ENCODE assay signal across 23 cellular contexts in the genomic region with DNA sequence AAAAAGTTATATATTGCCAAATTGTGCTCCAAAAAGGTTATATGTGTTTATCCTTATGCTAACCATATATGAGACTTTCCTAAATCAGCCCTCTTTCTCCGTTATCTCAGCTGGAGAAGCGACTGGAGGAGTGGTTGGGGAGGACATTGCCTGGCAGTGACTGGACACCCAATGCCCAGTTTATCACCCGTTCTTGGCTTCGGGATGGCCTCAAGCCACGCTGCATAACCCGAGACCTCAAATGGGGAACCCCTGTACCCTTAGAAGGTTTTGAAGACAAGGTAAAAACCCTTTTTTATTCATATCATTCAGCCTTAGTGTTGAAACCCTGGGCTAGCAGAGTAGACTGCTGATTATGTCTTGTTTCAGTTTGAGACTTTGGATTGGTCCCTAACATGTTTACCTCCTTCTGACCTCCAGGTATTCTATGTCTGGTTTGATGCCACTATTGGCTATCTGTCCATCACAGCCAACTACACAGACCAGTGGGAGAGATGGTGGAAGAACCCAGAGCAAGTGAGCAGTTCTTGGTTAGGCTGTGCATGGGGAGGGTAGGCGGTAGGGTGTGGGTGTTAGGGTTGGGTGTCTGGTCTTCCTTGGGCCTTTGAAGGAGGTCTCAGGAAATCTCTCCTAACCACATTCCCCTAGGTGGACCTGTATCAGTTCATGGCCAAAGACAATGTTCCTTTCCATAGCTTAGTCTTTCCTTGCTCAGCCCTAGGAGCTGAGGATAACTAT. TPM values are rescaled to one million over a fixed set of nuclear protein-coding genes. Genes with fewer than 3 reads are reported as not detected.
A peak's percentile ranks its signal among the peaks of the same experiment; 100 is the strongest.
DNase-seq lines count a peak whose midpoint lies in the region; ATAC-seq, FAIRE-seq and TF ChIP-seq lines count a peak whose summit lies in the region.
"Had no signal": no experiment of that assay in that cellular context is flagged by ENCODE, and none has a peak within 500 bp of the region (broad histone marks: within the 10 kb centered on the region; RNA-seq: fewer than 3 reads in every experiment).

No MANE protein-coding gene starts in this region.

- peaks cover 71% of the 10 kb centered on the region for H3K36me3 Mint-ChIP-seq in activated CD4-positive, alpha-beta T cell treated with anti-CD3 and anti-CD28 coated beads, Interleukin-2, amount 10 ng/mL, durations not matched to agents 24 days and 14 days (ENCODE audit: low read depth)
- H3K36me3 Mint-ChIP-seq in nephron progenitor cell (ENCODE audit: low read depth), result peaks cover 76% of the 10 kb centered on the region

- no peak for FAIRE-seq in K562 (lab: Jason Lieb, UNC)
- FAIRE-seq: A204.1, urothelium cell line had no signal

- no peak for TF ChIP-seq POLR2A in K562 (conservative IDR thresholded peaks at IDR 0.05)

- H4K20me1 ChIP-seq in K562 (replicated peaks; ENCODE audit: control insufficient read depth, insufficient read depth, low read length), result peaks cover 18% of the 10 kb centered on the region

- H3K36me3 ChIP-seq in K562 (ENCODE audit: control insufficient read depth, insufficient read depth, low read length), result peaks cover 71% of the 10 kb centered on the region

- H3K4me3 Mint-ChIP-seq in activated CD4-positive, alpha-beta T cell treated with anti-CD3 and anti-CD28 coated beads, Interleukin-2, amount 10 ng/mL, durations not matched to agents 24 days and 14 days, result no peak overlapping the region
- H3K4me3 Mint-ChIP-seq in nephron progenitor cell, result no peak overlapping the region

- TF ChIP-seq RAD21 in K562 (CRISPR knock-in tag; conservative IDR thresholded peaks at IDR 0.05 in 1 of 2, IDR thresholded peaks at IDR 0.05 in 1 of 2), result no peak

- CTCF ChIA-PET in RWPE1 (lab: Yijun Ruan, JAX) (interaction anchor here (0.7 kb wide), 1 partner anchor 20 kb away, joined by 3 read pairs; no protein-coding TSS in a partner anchor), K562 (lab: Yijun Ruan, JAX; ENCODE audit: low intra/inter-chr PET ratio) (no interaction called here)

- DNase-seq in activated CD4-positive, alpha-beta T cell treated with anti-CD3 and anti-CD28 coated beads, Interleukin-2, amount 10 ng/mL, durations not matched to agents 24 days and 14 days, result no peak
- DNase-seq in activated CD4-positive, alpha-beta T cell treated with anti-CD3 and anti-CD28 coated beads for 1 hour, result no peak
- no peak for DNase-seq in RWPE1 (ENCODE audit: low spot score)
- no peak for DNase-seq in K562 (ENCODE audit: extremely low read depth in 1 of 4, low spot score in 3 of 4)
- no peak for DNase-seq in nephron progenitor cell
- DNase-seq in NCI-H526 treated with DMSO at 0.1 percent for 48 hours (lab: John Stamatoyannopoulos, UW), result no peak
- DNase-seq in activated CD8-positive, alpha-beta memory T cell treated with anti-CD3 and anti-CD28 coated beads, Interleukin-2, amount 50 U/mL, for 48 hours, result no peak
- DNase-seq in NCI-H146 (lab: John Stamatoyannopoulos, UW), result no peak
- DNase-seq: activated CD4-positive, alpha-beta T cell treated with anti-CD3 and anti-CD28 coated beads for 48 hours; DMS53; GF-D8; heart left ventricle; NCI-H1048; NCI-H2107; NCI-H524; nucleus accumbens; retina; stimulated activated CD4-positive, alpha-beta T cell treated with anti-CD3 and anti-CD28 coated beads, Interleukin-4, amount 100 ng/mL, for 4 hours; substantia nigra had no signal

- no peaks in the 10 kb centered on the region for H3K9me3 Mint-ChIP-seq in activated CD4-positive, alpha-beta T cell treated with anti-CD3 and anti-CD28 coated beads, Interleukin-2, amount 10 ng/mL, durations not matched to agents 24 days and 14 days
- H3K9me3 Mint-ChIP-seq in nephron progenitor cell, result peaks cover 19% of the 10 kb centered on the region

- H3K9me1 ChIP-seq in K562 (ENCODE audit: control insufficient read depth, insufficient read depth, low read length), result peaks cover under 1% of the 10 kb centered on the region

- H3K4me1 Mint-ChIP-seq in activated CD4-positive, alpha-beta T cell treated with anti-CD3 and anti-CD28 coated beads, Interleukin-2, amount 10 ng/mL, durations not matched to agents 24 days and 14 days, result peaks cover 7% of the 10 kb centered on the region
- no peaks in the 10 kb centered on the region for H3K4me1 Mint-ChIP-seq in nephron progenitor cell

- no peak overlapping the region for H2AFZ ChIP-seq in K562 (ENCODE audit: low read depth, low read length)

- H3K4me1 ChIP-seq in K562 (replicated peaks in 1 of 2; ENCODE audit: control insufficient read depth in 2 of 2, insufficient read depth in 2 of 2, low read length in 2 of 2), result peaks cover 0 to 2% of the 10 kb centered on the region in 2 experiments; a peak in 3 of 5 replicates

- peaks cover 5% of the 10 kb centered on the region; the same call in 2 of the 3 replicates for H3K79me2 ChIP-seq in K562 (ENCODE audit: control insufficient read depth, insufficient read depth, low read length)

- no peak overlapping the region for H3K4me3 ChIP-seq in K562
- H3K4me3 ChIP-seq: coronary artery, heart left ventricle had no signal

- peak overlapping the region; percentile 26 for H3K27ac Mint-ChIP-seq in activated CD4-positive, alpha-beta T cell treated with anti-CD3 and anti-CD28 coated beads, Interleukin-2, amount 10 ng/mL, durations not matched to agents 24 days and 14 days
- peak overlapping the region; percentile 49 for H3K27ac Mint-ChIP-seq in nephron progenitor cell

- BruUV-seq in K562 (replicated peaks; lab: Mats Ljungman, UMichigan), result no TSS peak

- no peaks in the 10 kb centered on the region for H3K27me3 Mint-ChIP-seq in activated CD4-positive, alpha-beta T cell treated with anti-CD3 and anti-CD28 coated beads, Interleukin-2, amount 10 ng/mL, durations not matched to agents 24 days and 14 days
- H3K27me3 Mint-ChIP-seq in nephron progenitor cell (ENCODE audit: low read depth, poor library complexity), result no peaks in the 10 kb centered on the region

- TF ChIP-seq CTCF in RWPE1 (conservative IDR thresholded peaks at IDR 0.05; ENCODE audit: low read depth) (no peak), K562 (IDR thresholded peaks at IDR 0.05 in 2 of 3, conservative IDR thresholded peaks at IDR 0.05 in 1 of 3; ENCODE audit: insufficient read depth in 2 of 3, low read depth in 1 of 3, low read length in 3 of 3) (no peak), nephron progenitor cell (IDR thresholded peaks at IDR 0.05) (no peak)

- WGBS in K562 (ENCODE audit: insufficient coverage, low coverage, missing lambda C conversion rate), result 98% methylated on average over 7 of the region's 7 CpGs

- H3K27ac ChIP-seq in RWPE1 (peak overlapping the region; percentile 61; the same call in 1 of the 2 replicates), K562 (ENCODE audit: extremely low read depth, low read depth, low read length) (no peak overlapping the region; the same call in 2 of the 3 replicates)
- H3K27ac ChIP-seq: C4-2B, coronary artery, heart left ventricle had no signal

- no peaks in the 10 kb centered on the region for H3K27me3 ChIP-seq in K562 (ENCODE audit: control insufficient read depth in 2 of 2, insufficient read depth in 2 of 2, low read length in 2 of 2)
- H3K27me3 ChIP-seq: heart left ventricle had no signal

- H3K9me3 ChIP-seq in K562 (replicated peaks; ENCODE audit: control insufficient read depth, insufficient read depth, low read depth, low read length), result no peaks in the 10 kb centered on the region
- H3K9me3 ChIP-seq: heart left ventricle had no signal

- intact Hi-C loops in activated CD4-positive, alpha-beta T cell treated with anti-CD3 and anti-CD28 coated beads, Interleukin-2, amount 10 ng/mL, durations not matched to agents 24 days and 14 days (cut with micrococcal nuclease), result no loop called here
- intact Hi-C loops in K562 (cut with micrococcal nuclease), result no loop called here

- no peak overlapping the region for H3K4me2 ChIP-seq in K562 (ENCODE audit: insufficient read depth, low read length)

- in situ Hi-C loops in K562 (cut with MboI), result no loop called here

- no peak for TF ChIP-seq EP300 in K562 (IDR thresholded peaks at IDR 0.05; ENCODE audit: low read length)

- POLR2A ChIA-PET in RWPE1 (lab: Yijun Ruan, JAX; ENCODE audit: low non-redundant PET) (no interaction called here), K562 (lab: Yijun Ruan, JAX) (interaction anchor here (0.7 to 10.1 kb wide), 6 partner anchors 8 to 53 kb away, joined by 3 to 184 read pairs (median 3); partner anchors contain the start of genes DCTN2 and DDIT3)

- no peak overlapping the region for H3K9ac ChIP-seq in K562 (ENCODE audit: insufficient read depth in 1 of 2, low read depth in 2 of 2, low read length in 2 of 2)

- no peak for ATAC-seq in K562

RNA-seq across cellular contexts. Expression of gene DDIT3, which starts 8.6 kb away (rescaled TPM):
- 15.3 and 16.7 TPM in 2 replicates for total RNA-seq in activated CD4-positive, alpha-beta T cell treated with anti-CD3 and anti-CD28 coated beads, Interleukin-2, amount 10 ng/mL, durations not matched to agents 24 days and 14 days
- total RNA-seq in K562 (2011; cell fraction: chromatin; rRNA removed; ENCODE audit: low replicate concordance), result 172 and 185 TPM in 2 replicates
- 119 and 124 TPM in 2 replicates for total RNA-seq in K562 (2011; cell fraction: nucleolus; rRNA removed)
- total RNA-seq in K562 (2011; cell fraction: nucleoplasm; rRNA removed), result 106 and 127 TPM in 2 replicates
- total RNA-seq in K562 (2014; rRNA removed), result 68.2 and 89.9 TPM in 2 replicates
- 89.6 and 104 TPM in 2 replicates for total RNA-seq in K562 (2014; rRNA removed; fragmentation: Illumina TruSeq; extraction: Trizol)
- 53.7 and 59.1 TPM in 2 replicates for total RNA-seq in K562 (2015; rRNA removed; fragmentation: Illumina TruSeq; extraction: Trizol)
- total RNA-seq in K562 (2021), result 56.8 and 61.8 TPM in 2 replicates
- polyA plus RNA-seq in K562 (2011; rRNA removed), result 99.0 and 118 TPM in 2 replicates
- polyA plus RNA-seq in K562 (2011; cell fraction: cytosol; rRNA removed), result 29.5 and 56.7 TPM in 2 replicates
- 133 and 186 TPM in 2 replicates for polyA plus RNA-seq in K562 (2011; cell fraction: nucleus; rRNA removed)
- polyA plus RNA-seq in K562 (2012), result 99.5 and 353 TPM in 2 replicates
- polyA plus RNA-seq in K562 (2014; fragmentation: Illumina TruSeq; extraction: Trizol), result 83.9 and 103 TPM in 2 replicates
- polyA plus RNA-seq in K562 (2014; fragmentation: Nextera tagmentation; extraction: Ambion mirVana), result 100 to 1,000 TPM; 254 to 272 TPM
- polyA plus RNA-seq in K562 (2014; rRNA removed), result 87.2 and 127 TPM in 2 replicates
- polyA minus RNA-seq in K562 (2011; rRNA and poly(A)+ RNA removed), result 37.2 and 59.6 TPM in 2 replicates
- polyA minus RNA-seq in K562 (2011; cell fraction: cytosol; rRNA and poly(A)+ RNA removed), result 22.3 and 23.0 TPM in 2 replicates
- 25.7 and 57.9 TPM in 2 replicates for polyA minus RNA-seq in K562 (2011; cell fraction: nucleus; rRNA and poly(A)+ RNA removed)

RNA-seq across cellular contexts. Expression of gene MBD6, which starts 10.9 kb away (rescaled TPM):
- 67.5 and 67.8 TPM in 2 replicates for total RNA-seq in activated CD4-positive, alpha-beta T cell treated with anti-CD3 and anti-CD28 coated beads, Interleukin-2, amount 10 ng/mL, durations not matched to agents 24 days and 14 days
- total RNA-seq in K562 (2011; cell fraction: chromatin; rRNA removed; ENCODE audit: low replicate concordance), result 77.3 and 118 TPM in 2 replicates
- total RNA-seq in K562 (2011; cell fraction: nucleolus; rRNA removed), result 43.2 and 44.7 TPM in 2 replicates
- 49.3 and 57.0 TPM in 2 replicates for total RNA-seq in K562 (2011; cell fraction: nucleoplasm; rRNA removed)
- total RNA-seq in K562 (2014; rRNA removed) (4.7 and 6.3 TPM in 2 replicates), K562 (2014; rRNA removed; fragmentation: Illumina TruSeq; extraction: Trizol) (2.7 and 3.8 TPM in 2 replicates), K562 (2015; rRNA removed; fragmentation: Illumina TruSeq; extraction: Trizol) (3.6 and 6.1 TPM in 2 replicates), K562 (2021) (46.6 and 54.8 TPM in 2 replicates)
- polyA plus RNA-seq in K562 (2011; rRNA removed) (2.0 and 6.8 TPM in 2 replicates), K562 (2014; fragmentation: Illumina TruSeq; extraction: Trizol) (14.1 and 20.3 TPM in 2 replicates), K562 (2014; fragmentation: Nextera tagmentation; extraction: Ambion mirVana) (1 to 10 TPM; 2.6 to 2.9 TPM), K562 (2014; rRNA removed) (12.2 and 19.8 TPM in 2 replicates)
- 1.1 and 1.4 TPM in 2 replicates for polyA plus RNA-seq in K562 (2011; cell fraction: cytosol; rRNA removed)
- 25.0 and 38.2 TPM in 2 replicates for polyA plus RNA-seq in K562 (2011; cell fraction: nucleus; rRNA removed)
- 21.1 and 37.7 TPM in 2 replicates for polyA plus RNA-seq in K562 (2012)
- polyA minus RNA-seq in K562 (2011; rRNA and poly(A)+ RNA removed), result 1.7 and 4.1 TPM in 2 replicates
- polyA minus RNA-seq in K562 (2011; cell fraction: cytosol; rRNA and poly(A)+ RNA removed), result 5.2 and 13.3 TPM in 2 replicates
- polyA minus RNA-seq in K562 (2011; cell fraction: nucleus; rRNA and poly(A)+ RNA removed), result 15.5 and 20.1 TPM in 2 replicates

RNA-seq across cellular contexts. Expression of gene MARS1, which starts 23.9 kb away (rescaled TPM):
- total RNA-seq in activated CD4-positive, alpha-beta T cell treated with anti-CD3 and anti-CD28 coated beads, Interleukin-2, amount 10 ng/mL, durations not matched to agents 24 days and 14 days, result 307 and 316 TPM in 2 replicates
- 823 and 1,075 TPM in 2 replicates for total RNA-seq in K562 (2011; cell fraction: chromatin; rRNA removed; ENCODE audit: low replicate concordance)
- 517 and 536 TPM in 2 replicates for total RNA-seq in K562 (2011; cell fraction: nucleolus; rRNA removed)
- total RNA-seq in K562 (2011; cell fraction: nucleoplasm; rRNA removed), result 605 and 612 TPM in 2 replicates
- total RNA-seq in K562 (2014; rRNA removed) (231 and 232 TPM in 2 replicates), K562 (2014; rRNA removed; fragmentation: Illumina TruSeq; extraction: Trizol) (220 and 245 TPM in 2 replicates), K562 (2015; rRNA removed; fragmentation: Illumina TruSeq; extraction: Trizol) (158 and 169 TPM in 2 replicates), K562 (2021) (339 and 382 TPM in 2 replicates)
- polyA plus RNA-seq in K562 (2011; rRNA removed) (145 and 271 TPM in 2 replicates), K562 (2014; fragmentation: Illumina TruSeq; extraction: Trizol) (298 and 362 TPM in 2 replicates), K562 (2014; fragmentation: Nextera tagmentation; extraction: Ambion mirVana) (100 to 1,000 TPM; 117 to 168 TPM), K562 (2014; rRNA removed) (221 and 229 TPM in 2 replicates)
- 137 and 183 TPM in 2 replicates for polyA plus RNA-seq in K562 (2011; cell fraction: cytosol; rRNA removed)
- 838 and 1,308 TPM in 2 replicates for polyA plus RNA-seq in K562 (2011; cell fraction: nucleus; rRNA removed)
- 210 and 555 TPM in 2 replicates for polyA plus RNA-seq in K562 (2012)
- polyA minus RNA-seq in K562 (2011; rRNA and poly(A)+ RNA removed), result 171 and 257 TPM in 2 replicates
- 105 and 116 TPM in 2 replicates for polyA minus RNA-seq in K562 (2011; cell fraction: cytosol; rRNA and poly(A)+ RNA removed)
- polyA minus RNA-seq in K562 (2011; cell fraction: nucleus; rRNA and poly(A)+ RNA removed), result 226 and 398 TPM in 2 replicates

RNA-seq across cellular contexts. Expression of gene ARHGAP9, which starts 32.1 kb away (rescaled TPM):
- 102 and 103 TPM in 2 replicates for total RNA-seq in activated CD4-positive, alpha-beta T cell treated with anti-CD3 and anti-CD28 coated beads, Interleukin-2, amount 10 ng/mL, durations not matched to agents 24 days and 14 days
- total RNA-seq in K562 (2011; cell fraction: chromatin; rRNA removed; ENCODE audit: low replicate concordance), result 8.4 and 15.8 TPM in 2 replicates
- 5.3 and 7.2 TPM in 2 replicates for total RNA-seq in K562 (2011; cell fraction: nucleolus; rRNA removed)
- 7.3 and 8.5 TPM in 2 replicates for total RNA-seq in K562 (2011; cell fraction: nucleoplasm; rRNA removed)
- total RNA-seq in K562 (2014; rRNA removed) (3.8 and 4.6 TPM in 2 replicates), K562 (2014; rRNA removed; fragmentation: Illumina TruSeq; extraction: Trizol) (3.1 and 4.2 TPM in 2 replicates), K562 (2015; rRNA removed; fragmentation: Illumina TruSeq; extraction: Trizol) (5.1 and 5.8 TPM in 2 replicates), K562 (2021) (5.9 and 6.0 TPM in 2 replicates)
- polyA plus RNA-seq in K562 (2011; rRNA removed) (6.5 and 22.7 TPM in 2 replicates), K562 (2014; fragmentation: Illumina TruSeq; extraction: Trizol) (5.4 and 6.5 TPM in 2 replicates), K562 (2014; fragmentation: Nextera tagmentation; extraction: Ambion mirVana) (1 to 10 TPM; 1.5 to 2.0 TPM), K562 (2014; rRNA removed) (3.3 and 10.2 TPM in 2 replicates)
- polyA plus RNA-seq in K562 (2011; cell fraction: cytosol; rRNA removed), result 7.6 and 14.0 TPM in 2 replicates
- 53.3 and 109 TPM in 2 replicates for polyA plus RNA-seq in K562 (2011; cell fraction: nucleus; rRNA removed)
- 5.2 and 15.6 TPM in 2 replicates for polyA plus RNA-seq in K562 (2012)
- polyA minus RNA-seq in K562 (2011; rRNA and poly(A)+ RNA removed), result 2.8 and 7.2 TPM in 2 replicates
- polyA minus RNA-seq in K562 (2011; cell fraction: cytosol; rRNA and poly(A)+ RNA removed), result 1.5 and 8.5 TPM in 2 replicates
- 4.3 and 13.0 TPM in 2 replicates for polyA minus RNA-seq in K562 (2011; cell fraction: nucleus; rRNA and poly(A)+ RNA removed)

RNA-seq across cellular contexts. Expression of gene DCTN2, which starts 35.2 kb away (rescaled TPM):
- total RNA-seq in activated CD4-positive, alpha-beta T cell treated with anti-CD3 and anti-CD28 coated beads, Interleukin-2, amount 10 ng/mL, durations not matched to agents 24 days and 14 days, result 78.9 and 80.9 TPM in 2 replicates
- 253 and 274 TPM in 2 replicates for total RNA-seq in K562 (2011; cell fraction: chromatin; rRNA removed; ENCODE audit: low replicate concordance)
- 125 and 135 TPM in 2 replicates for total RNA-seq in K562 (2011; cell fraction: nucleolus; rRNA removed)
- total RNA-seq in K562 (2011; cell fraction: nucleoplasm; rRNA removed), result 180 and 202 TPM in 2 replicates
- 128 and 135 TPM in 2 replicates for total RNA-seq in K562 (2014; rRNA removed)
- 114 and 115 TPM in 2 replicates for total RNA-seq in K562 (2014; rRNA removed; fragmentation: Illumina TruSeq; extraction: Trizol)
- total RNA-seq in K562 (2015; rRNA removed; fragmentation: Illumina TruSeq; extraction: Trizol), result 122 and 151 TPM in 2 replicates
- total RNA-seq in K562 (2021), result 119 and 129 TPM in 2 replicates
- polyA plus RNA-seq in K562 (2011; rRNA removed), result 137 and 161 TPM in 2 replicates
- polyA plus RNA-seq in K562 (2011; cell fraction: cytosol; rRNA removed), result 125 and 134 TPM in 2 replicates
- polyA plus RNA-seq in K562 (2011; cell fraction: nucleus; rRNA removed), result 140 and 175 TPM in 2 replicates
- polyA plus RNA-seq in K562 (2012), result 98.5 and 216 TPM in 2 replicates
- polyA plus RNA-seq in K562 (2014; fragmentation: Illumina TruSeq; extraction: Trizol), result 255 and 270 TPM in 2 replicates
- 10 to 100 TPM; 43.6 to 64.7 TPM for polyA plus RNA-seq in K562 (2014; fragmentation: Nextera tagmentation; extraction: Ambion mirVana)
- polyA plus RNA-seq in K562 (2014; rRNA removed), result 125 and 127 TPM in 2 replicates
- 129 and 192 TPM in 2 replicates for polyA minus RNA-seq in K562 (2011; rRNA and poly(A)+ RNA removed)
- 103 and 129 TPM in 2 replicates for polyA minus RNA-seq in K562 (2011; cell fraction: cytosol; rRNA and poly(A)+ RNA removed)
- polyA minus RNA-seq in K562 (2011; cell fraction: nucleus; rRNA and poly(A)+ RNA removed), result 35.9 and 66.2 TPM in 2 replicates
